ENCODE assay signal across 26 cellular contexts in genomic region chr7:101402835-101403234, GRCh38. TPM values are rescaled to one million over a fixed set of nuclear protein-coding genes. Genes with fewer than 3 reads are reported as not detected.
"Had no signal": no experiment of that assay in that cellular context is flagged by ENCODE, and none has a peak within 500 bp of the region (broad histone marks: within the 10 kb centered on the region; RNA-seq: fewer than 3 reads in every experiment).

No MANE protein-coding gene starts in this region.

- H3K4me3 ChIP-seq: dorsolateral prefrontal cortex, lung, prostate gland, right atrium auricular region, tibial artery, uterus had no signal

- H3K4me1 Mint-ChIP-seq: activated naive CD8-positive, alpha-beta T cell treated with anti-CD3 and anti-CD28 coated beads, Interleukin-2, amount 10 ng/mL, durations not matched to agents 7 days and 5 days; activated T-helper 17 cell treated with anti-CD3 and anti-CD28 coated beads, Interleukin-2, amount 50 U/mL, for 72 hours had no signal

- FAIRE-seq: colon had no signal

- H3K9me3 ChIP-seq: prostate gland, tibial artery, uterus had no signal

- H3K27ac ChIP-seq: dorsolateral prefrontal cortex, right atrium auricular region, tibial artery, uterus had no signal

- H3K27me3 ChIP-seq: right atrium auricular region, uterus had no signal

- H3K4me1 ChIP-seq: prostate gland, uterus had no signal

- H3K4me3 Mint-ChIP-seq: activated CD8-positive, alpha-beta T cell treated with anti-CD3 and anti-CD28 coated beads for 36 hours; activated naive CD8-positive, alpha-beta T cell treated with anti-CD3 and anti-CD28 coated beads, Interleukin-2, amount 10 ng/mL, durations not matched to agents 7 days and 5 days; activated T-helper 17 cell treated with anti-CD3 and anti-CD28 coated beads, Interleukin-2, amount 50 U/mL, for 72 hours; brain; nephron progenitor cell had no signal

- ATAC-seq: activated CD8-positive, alpha-beta T cell treated with anti-CD3 and anti-CD28 coated beads for 36 hours; activated T-helper 17 cell treated with anti-CD3 and anti-CD28 coated beads, Interleukin-2, amount 50 U/mL, for 72 hours had no signal

- H3K36me3 Mint-ChIP-seq: activated naive CD8-positive, alpha-beta T cell treated with anti-CD3 and anti-CD28 coated beads, Interleukin-2, amount 10 ng/mL, durations not matched to agents 7 days and 5 days had no signal

- H3K9me3 Mint-ChIP-seq: activated CD8-positive, alpha-beta T cell treated with anti-CD3 and anti-CD28 coated beads for 36 hours; activated naive CD8-positive, alpha-beta T cell treated with anti-CD3 and anti-CD28 coated beads, Interleukin-2, amount 10 ng/mL, durations not matched to agents 7 days and 5 days; activated T-helper 17 cell treated with anti-CD3 and anti-CD28 coated beads, Interleukin-2, amount 50 U/mL, for 72 hours had no signal

- DNase-seq: activated CD4-positive, alpha-beta T cell treated with anti-CD3 and anti-CD28 coated beads for 48 hours; activated CD4-positive, CD25-positive, alpha-beta regulatory T cell; activated CD8-positive, alpha-beta T cell treated with anti-CD3 and anti-CD28 coated beads for 36 hours; activated naive CD4-positive, alpha-beta T cell treated with Interleukin-2 at 50 U/mL for 16 hours; activated naive CD8-positive, alpha-beta T cell treated with anti-CD3 and anti-CD28 coated beads, Interleukin-2, amount 10 ng/mL, durations not matched to agents 7 days and 5 days; activated T-cell treated with anti-CD3 and anti-CD28 coated beads, Interleukin-2, amount 50 U/mL, for 1 hour; amygdala; dorsolateral prefrontal cortex; erythroblast; foreskin melanocyte; glutamatergic neuron; hypothalamus; midbrain; stimulated activated CD4-positive, alpha-beta T cell treated with anti-CD3 and anti-CD28 coated beads, Interleukin-2, amount 100 ng/mL, for 24 hours; stimulated activated naive CD4-positive, alpha-beta T cell treated with Interleukin-2 at 50 U/mL for 16 hours; substantia nigra; tibial artery; uterus had no signal

- H3K27ac Mint-ChIP-seq: activated CD8-positive, alpha-beta T cell treated with anti-CD3 and anti-CD28 coated beads for 36 hours; activated naive CD8-positive, alpha-beta T cell treated with anti-CD3 and anti-CD28 coated beads, Interleukin-2, amount 10 ng/mL, durations not matched to agents 7 days and 5 days; activated T-helper 17 cell treated with anti-CD3 and anti-CD28 coated beads, Interleukin-2, amount 50 U/mL, for 72 hours; brain had no signal

- H3K36me3 ChIP-seq: prostate gland, right atrium auricular region, tibial artery, uterus had no signal

RNA-seq across cellular contexts. Expression of gene COL26A1, which starts 40.2 kb away (rescaled TPM):
- total RNA-seq: activated CD8-positive, alpha-beta T cell treated with anti-CD3 and anti-CD28 coated beads for 36 hours; activated naive CD8-positive, alpha-beta T cell treated with anti-CD3 and anti-CD28 coated beads, Interleukin-2, amount 10 ng/mL, durations not matched to agents 7 days and 5 days; activated T-helper 17 cell treated with anti-CD3 and anti-CD28 coated beads, Interleukin-2, amount 50 U/mL, for 72 hours; right atrium auricular region had no signal
- polyA plus RNA-seq: keratinocyte had no signal
